ENCODE assay signal across 8 cellular contexts in genomic region chr2:177265386-177265690, GRCh38. TPM values are rescaled to one million over a fixed set of nuclear protein-coding genes. Genes with fewer than 3 reads are reported as not detected.
DNase-seq lines count a peak whose midpoint lies in the region; ATAC-seq, FAIRE-seq and TF ChIP-seq lines count a peak whose summit lies in the region.

No MANE protein-coding gene starts in this region.

- H3K27me3 Mint-ChIP-seq in activated T-helper 1 cell treated with anti-CD3 and anti-CD28 coated beads, Interleukin-12 subunit alpha, Interleukin-12 subunit beta, Interleukin-2, Interleukin-4 antibody, amounts not matched to agents 30 ng/mL and 10 ng/mL and 1 ng/mL, durations not matched to agents 14 hours and 24 hours and 36 hours (ENCODE audit: insufficient read depth): no peaks in the 10 kb centered on the region

- H2BK20ac ChIP-seq in IMR-90 (ENCODE audit: low read depth, low read length): peak overlapping the region; percentile 72

- BruUV-seq in IMR-90 (replicated peaks; lab: Mats Ljungman, UMichigan): no TSS peak

- in situ Hi-C loops in IMR-90 (cut with MboI; ENCODE audit: low sequenced_read_pairs): no loop called here

- H2BK5ac ChIP-seq in IMR-90 (ENCODE audit: low read depth, low read length, poor library complexity, severe bottlenecking): peak overlapping the region; percentile 96

- peaks cover 21% of the 10 kb centered on the region for H3K36me3 Mint-ChIP-seq in activated T-helper 1 cell treated with anti-CD3 and anti-CD28 coated beads, Interleukin-12 subunit alpha, Interleukin-12 subunit beta, Interleukin-2, Interleukin-4 antibody, amounts not matched to agents 30 ng/mL and 10 ng/mL and 1 ng/mL, durations not matched to agents 14 hours and 24 hours and 36 hours (ENCODE audit: low read depth)

- H3K4ac ChIP-seq in IMR-90 (ENCODE audit: low read depth, low read length): peak overlapping the region; percentile 95

- H3K4me1 ChIP-seq in IMR-90 (ENCODE audit: control insufficient read depth, insufficient read depth, low read length) (peaks cover 5% of the 10 kb centered on the region), foreskin keratinocyte (peaks cover 44% of the 10 kb centered on the region), osteoblast (ENCODE audit: insufficient read depth, low read length) (peaks cover 32% of the 10 kb centered on the region)

- no peaks in the 10 kb centered on the region for H3K27me3 ChIP-seq in IMR-90 (ENCODE audit: control insufficient read depth, insufficient read depth, low read length)
- no peaks in the 10 kb centered on the region for H3K27me3 ChIP-seq in foreskin keratinocyte
- no peaks in the 10 kb centered on the region for H3K27me3 ChIP-seq in osteoblast (ENCODE audit: insufficient read depth, low read length)

- peak; percentile 5 for ATAC-seq in IMR-90 (ENCODE audit: low read depth)
- no peak for ATAC-seq in foreskin keratinocyte

- intact Hi-C loops in IMR-90 (cut with micrococcal nuclease): loop anchor here (10.0 kb wide), 1 partner anchor 339 kb away; no protein-coding TSS in a partner anchor
- intact Hi-C loops in activated T-helper 1 cell treated with anti-CD3 and anti-CD28 coated beads, Interleukin-12 subunit alpha, Interleukin-12 subunit beta, Interleukin-2, Interleukin-4 antibody, amounts not matched to agents 30 ng/mL and 10 ng/mL and 1 ng/mL, durations not matched to agents 14 hours and 24 hours and 36 hours (cut with micrococcal nuclease): loop anchor here (1.0 to 10.0 kb wide), 4 partner anchors 25 to 459 kb away; no protein-coding TSS in a partner anchor

- peak overlapping the region; percentile 94 for H4K91ac ChIP-seq in IMR-90 (ENCODE audit: insufficient read depth, low read depth, low read length)

- peak overlapping the region; percentile 92 for H2BK120ac ChIP-seq in IMR-90 (ENCODE audit: low read depth, low read length)

- FAIRE-seq in RCC 7860 (lab: Jason Lieb, UNC): no peak

- peak overlapping the region; percentile 93 for H3K4me3 Mint-ChIP-seq in activated T-helper 1 cell treated with anti-CD3 and anti-CD28 coated beads, Interleukin-12 subunit alpha, Interleukin-12 subunit beta, Interleukin-2, Interleukin-4 antibody, amounts not matched to agents 30 ng/mL and 10 ng/mL and 1 ng/mL, durations not matched to agents 14 hours and 24 hours and 36 hours

- H3K9ac ChIP-seq in IMR-90 (ENCODE audit: low read depth, low read length): peak overlapping the region; percentile 89

- H3K4me3 ChIP-seq in AG04449 (ENCODE audit: low read depth, low read length) (peak overlapping the region; percentile 76), IMR-90 (ENCODE audit: insufficient read depth, low read depth, low read length) (peak overlapping the region; percentile 69), osteoblast (ENCODE audit: insufficient read depth, low read length) (peak overlapping the region; percentile 88)

- TF ChIP-seq CTCF in AG04449 (IDR thresholded peaks at IDR 0.05; ENCODE audit: insufficient read depth, low read length, missing control alignments) (peak; percentile 51), GM12872 (IDR thresholded peaks at IDR 0.05; ENCODE audit: insufficient read depth, low read depth, low read length) (peak; percentile 36; the same call in 1 of the 3 replicates), IMR-90 (conservative IDR thresholded peaks at IDR 0.05; ENCODE audit: low read depth, low read length) (peak; percentile 40; the same call in 1 of the 2 replicates), foreskin keratinocyte (conservative IDR thresholded peaks at IDR 0.05) (peak; percentile 60), osteoblast (IDR thresholded peaks at IDR 0.05; ENCODE audit: extremely low read depth, low read depth, low read length) (peak; percentile 35)

- H3K14ac ChIP-seq in IMR-90 (replicated peaks; ENCODE audit: low read depth, low read length): peak overlapping the region; percentile 91

- peaks cover 34% of the 10 kb centered on the region for H3K79me2 ChIP-seq in osteoblast (ENCODE audit: insufficient read depth, low read length)

- peak overlapping the region; percentile 99 for H3K27ac Mint-ChIP-seq in activated T-helper 1 cell treated with anti-CD3 and anti-CD28 coated beads, Interleukin-12 subunit alpha, Interleukin-12 subunit beta, Interleukin-2, Interleukin-4 antibody, amounts not matched to agents 30 ng/mL and 10 ng/mL and 1 ng/mL, durations not matched to agents 14 hours and 24 hours and 36 hours

- peak overlapping the region; percentile 74 to 91 for H4K8ac ChIP-seq in IMR-90 (ENCODE audit: low read depth in 2 of 2, low read length in 2 of 2)

- H2AFZ ChIP-seq in IMR-90 (replicated peaks; ENCODE audit: low read length, poor library complexity): peak overlapping the region; percentile 76
- peak overlapping the region; percentile 86 for H2AFZ ChIP-seq in osteoblast (ENCODE audit: low read length)

- peaks cover 3% of the 10 kb centered on the region; the same call in 1 of the 2 replicates for H3K9me1 ChIP-seq in IMR-90 (ENCODE audit: insufficient read depth, low read length)

- DNase-seq in AG04449 (ENCODE audit: low read depth, low spot score) (no peak), IMR-90 (peak; percentile 59), foreskin keratinocyte (peak in 1 of 2 donors; percentile 50), osteoblast (ENCODE audit: insufficient read length, low spot score, missing footprints) (no peak), COR-L47 (lab: John Stamatoyannopoulos, UW) (no peak), RCC 7860 (ENCODE audit: low spot score) (no peak)
- no peak for DNase-seq in activated T-helper 1 cell treated with anti-CD3 and anti-CD28 coated beads, Interleukin-12 subunit alpha, Interleukin-12 subunit beta, Interleukin-2, Interleukin-4 antibody, amounts not matched to agents 30 ng/mL and 10 ng/mL and 1 ng/mL, durations not matched to agents 14 hours and 24 hours and 36 hours (ENCODE audit: low spot score)

- dilution Hi-C loops in IMR-90 (cut with HindIII; ENCODE audit: low sequenced_read_pairs, unreplicated experiment): no loop called here

- H3K36me3 ChIP-seq in IMR-90 (ENCODE audit: control insufficient read depth, insufficient read depth, low read length): no peaks in the 10 kb centered on the region
- H3K36me3 ChIP-seq in osteoblast (ENCODE audit: insufficient read depth, low read length): no peaks in the 10 kb centered on the region

- peak overlapping the region; percentile 77 for H2AK5ac ChIP-seq in IMR-90 (ENCODE audit: low read depth, low read length)

- peaks cover 0 to 5% of the 10 kb centered on the region in 2 experiments; a peak in 1 of 4 replicates for H3K79me1 ChIP-seq in IMR-90 (ENCODE audit: low read depth in 1 of 2, low read length in 2 of 2)

- peak overlapping the region; percentile 83; the same call in 2 of the 3 replicates for H2BK15ac ChIP-seq in IMR-90 (ENCODE audit: low read depth, low read length)

- CTCF ChIA-PET in AG04449 (lab: Yijun Ruan, JAX): interaction anchor here (0.8 to 8.4 kb wide), 19 partner anchors 9 to 1125 kb away, joined by 3 to 70 read pairs (median 3); no protein-coding TSS in a partner anchor
- CTCF ChIA-PET in IMR-90 (lab: Yijun Ruan, JAX): interaction anchor here (0.6 to 3.2 kb wide), 7 partner anchors 9 to 1869 kb away, joined by 3 to 29 read pairs (median 4); no protein-coding TSS in a partner anchor

- POLR2A ChIA-PET in AG04449 (lab: Yijun Ruan, JAX) (interaction anchor here (0.7 to 2.9 kb wide), 5 partner anchors 10 to 93 kb away, joined by 3 to 20 read pairs (median 14); partner anchors contain the start of gene HNRNPA3), IMR-90 (lab: Charles Lee; ENCODE audit: unreplicated experiment) (interaction anchor here (0.6 to 1.7 kb wide), 5 partner anchors 11 to 71 kb away, joined by 3 to 6 read pairs (median 3); no protein-coding TSS in a partner anchor)

- peaks cover 4% of the 10 kb centered on the region for H3K9me3 Mint-ChIP-seq in activated T-helper 1 cell treated with anti-CD3 and anti-CD28 coated beads, Interleukin-12 subunit alpha, Interleukin-12 subunit beta, Interleukin-2, Interleukin-4 antibody, amounts not matched to agents 30 ng/mL and 10 ng/mL and 1 ng/mL, durations not matched to agents 14 hours and 24 hours and 36 hours

- H3K56ac ChIP-seq in IMR-90 (ENCODE audit: extremely low read depth, insufficient read depth, low read length): peak overlapping the region; percentile 90

- H3K4me1 Mint-ChIP-seq in activated T-helper 1 cell treated with anti-CD3 and anti-CD28 coated beads, Interleukin-12 subunit alpha, Interleukin-12 subunit beta, Interleukin-2, Interleukin-4 antibody, amounts not matched to agents 30 ng/mL and 10 ng/mL and 1 ng/mL, durations not matched to agents 14 hours and 24 hours and 36 hours (ENCODE audit: low read depth): peaks cover 72% of the 10 kb centered on the region

- WGBS in IMR-90 (ENCODE audit: extremely low coverage in 2 of 2, insufficient read length in 1 of 2), 2 experiments: 0% methylated on average over 4 of the region's 11 CpGs; no CpG with 5 or more reads in 1 of the 2 experiments

- H3K9me3 ChIP-seq in IMR-90 (ENCODE audit: control insufficient read depth, insufficient read depth, low read length) (no peaks in the 10 kb centered on the region), osteoblast (ENCODE audit: low read depth, low read length) (no peaks in the 10 kb centered on the region)

- peak overlapping the region; percentile 87 for H3K4me2 ChIP-seq in IMR-90 (ENCODE audit: low read depth, low read length)
- H3K4me2 ChIP-seq in osteoblast (ENCODE audit: insufficient read depth, low read length): peak overlapping the region; percentile 96

- TF ChIP-seq POLR2A in IMR-90 (IDR thresholded peaks at IDR 0.05; ENCODE audit: low read depth, low read length): no peak

- peak overlapping the region; percentile 99 for H3K27ac ChIP-seq in IMR-90 (ENCODE audit: insufficient read depth, low read length)
- peak overlapping the region; percentile 92 for H3K27ac ChIP-seq in foreskin keratinocyte
- H3K27ac ChIP-seq in osteoblast (ENCODE audit: low read depth, low read length): peak overlapping the region; percentile 93

- peak overlapping the region; percentile 85 for H4K5ac ChIP-seq in IMR-90 (ENCODE audit: low read depth, low read length)

- peak overlapping the region; percentile 91 for H3K23ac ChIP-seq in IMR-90 (ENCODE audit: low read depth, low read length)

- no peak for TF ChIP-seq RAD21 in IMR-90 (IDR thresholded peaks at IDR 0.05; ENCODE audit: low read length)

- peak overlapping the region; percentile 94 for H2AK9ac ChIP-seq in IMR-90 (replicated peaks; ENCODE audit: low read depth, low read length, poor library complexity)

- peak overlapping the region; percentile 95 for H3K18ac ChIP-seq in IMR-90 (ENCODE audit: low read depth, low read length)

- H4K20me1 ChIP-seq in IMR-90 (ENCODE audit: insufficient read depth, low read length): peaks cover 25% of the 10 kb centered on the region
- H4K20me1 ChIP-seq in osteoblast (ENCODE audit: insufficient read depth, low read length): peaks cover 16% of the 10 kb centered on the region

RNA-seq across cellular contexts. Expression of gene NFE2L2, which starts 0.8 kb away (rescaled TPM):
- total RNA-seq in IMR-90 (2012; rRNA removed) (72.8 and 83.5 TPM in 2 replicates), foreskin keratinocyte (85.0 TPM in 2 replicates), osteoblast (84.3 and 91.9 TPM in 2 replicates)
- polyA plus RNA-seq in IMR-90 (2012; rRNA removed) (64.7 and 72.7 TPM in 2 replicates), foreskin keratinocyte (47.1 and 59.4 TPM in 2 replicates)
- 24.4 and 31.1 TPM in 2 replicates for polyA plus RNA-seq in IMR-90 (2012; cell fraction: cytosol; rRNA removed)
- polyA plus RNA-seq in IMR-90 (2012; cell fraction: nucleus; rRNA removed; ENCODE audit: low replicate concordance): 12.9 and 91.4 TPM in 2 replicates
- 68.2 and 71.2 TPM in 2 replicates for total RNA-seq in activated T-helper 1 cell treated with anti-CD3 and anti-CD28 coated beads, Interleukin-12 subunit alpha, Interleukin-12 subunit beta, Interleukin-2, Interleukin-4 antibody, amounts not matched to agents 30 ng/mL and 10 ng/mL and 1 ng/mL, durations not matched to agents 14 hours and 24 hours and 36 hours

RNA-seq across cellular contexts. Expression of gene HNRNPA3, which starts 52.7 kb away (rescaled TPM):
- total RNA-seq in IMR-90 (2012; rRNA removed) (18.6 and 35.6 TPM in 2 replicates), foreskin keratinocyte (140 and 159 TPM in 2 replicates), osteoblast (19.7 and 21.4 TPM in 2 replicates)
- polyA plus RNA-seq in IMR-90 (2012; rRNA removed) (111 and 119 TPM in 2 replicates), foreskin keratinocyte (417 and 454 TPM in 2 replicates)
- 20.4 and 31.8 TPM in 2 replicates for polyA plus RNA-seq in IMR-90 (2012; cell fraction: cytosol; rRNA removed)
- polyA plus RNA-seq in IMR-90 (2012; cell fraction: nucleus; rRNA removed; ENCODE audit: low replicate concordance): 9.3 and 76.5 TPM in 2 replicates
- total RNA-seq in activated T-helper 1 cell treated with anti-CD3 and anti-CD28 coated beads, Interleukin-12 subunit alpha, Interleukin-12 subunit beta, Interleukin-2, Interleukin-4 antibody, amounts not matched to agents 30 ng/mL and 10 ng/mL and 1 ng/mL, durations not matched to agents 14 hours and 24 hours and 36 hours: 326 and 333 TPM in 2 replicates
